1 cellular context compared by ENCODE assay signal in genomic region chr20:676967-677366, GRCh38.
TF ChIP-seq lines count a peak whose summit lies in the region.

No MANE protein-coding gene starts in this region.

TF ChIP-seq in GM12878, 131 proteins besides CTCF, POLR2A, EP300 and RAD21:
- TF ChIP-seq HDGF (IDR thresholded peaks at IDR 0.05): no peak
- no peak for TF ChIP-seq NRF1 (conservative IDR thresholded peaks at IDR 0.05; ENCODE audit: low read depth, low read length)
- TF ChIP-seq DPF2 (IDR thresholded peaks at IDR 0.05): no peak
- TF ChIP-seq NFIC (IDR thresholded peaks at IDR 0.05; ENCODE audit: low read depth, low read length): no peak
- TF ChIP-seq EZH2 (IDR thresholded peaks at IDR 0.05; ENCODE audit: borderline replicate concordance, control insufficient read depth, low read depth, low read length): no peak
- TF ChIP-seq TARDBP (IDR thresholded peaks at IDR 0.05; ENCODE audit: borderline replicate concordance): no peak
- no peak for TF ChIP-seq ZNF622 (IDR thresholded peaks at IDR 0.05)
- TF ChIP-seq CHD2 (IDR thresholded peaks at IDR 0.05; ENCODE audit: borderline replicate concordance, low read depth, low read length): no peak
- no peak for TF ChIP-seq EED (IDR thresholded peaks at IDR 0.05; ENCODE audit: low read depth)
- no peak for TF ChIP-seq ASH2L (IDR thresholded peaks at IDR 0.05; ENCODE audit: borderline replicate concordance, low read depth)
- no peak for TF ChIP-seq BRCA1 (IDR thresholded peaks at IDR 0.05; ENCODE audit: low read depth, low read length)
- no peak for TF ChIP-seq SMAD5 (IDR thresholded peaks at IDR 0.05; ENCODE audit: low read depth)
- TF ChIP-seq BCL11A (IDR thresholded peaks at IDR 0.05; ENCODE audit: low read depth, low read length): no peak
- no peak for TF ChIP-seq ZNF384 (IDR thresholded peaks at IDR 0.05; ENCODE audit: borderline replicate concordance, low read depth, low read length)
- TF ChIP-seq MYB (IDR thresholded peaks at IDR 0.05; ENCODE audit: borderline replicate concordance, low read depth, low read length): no peak
- TF ChIP-seq CBFB (IDR thresholded peaks at IDR 0.05; ENCODE audit: low read depth): no peak
TF ChIP-seq in GM12878: peak in this region for 0.
